In the genomic region with DNA sequence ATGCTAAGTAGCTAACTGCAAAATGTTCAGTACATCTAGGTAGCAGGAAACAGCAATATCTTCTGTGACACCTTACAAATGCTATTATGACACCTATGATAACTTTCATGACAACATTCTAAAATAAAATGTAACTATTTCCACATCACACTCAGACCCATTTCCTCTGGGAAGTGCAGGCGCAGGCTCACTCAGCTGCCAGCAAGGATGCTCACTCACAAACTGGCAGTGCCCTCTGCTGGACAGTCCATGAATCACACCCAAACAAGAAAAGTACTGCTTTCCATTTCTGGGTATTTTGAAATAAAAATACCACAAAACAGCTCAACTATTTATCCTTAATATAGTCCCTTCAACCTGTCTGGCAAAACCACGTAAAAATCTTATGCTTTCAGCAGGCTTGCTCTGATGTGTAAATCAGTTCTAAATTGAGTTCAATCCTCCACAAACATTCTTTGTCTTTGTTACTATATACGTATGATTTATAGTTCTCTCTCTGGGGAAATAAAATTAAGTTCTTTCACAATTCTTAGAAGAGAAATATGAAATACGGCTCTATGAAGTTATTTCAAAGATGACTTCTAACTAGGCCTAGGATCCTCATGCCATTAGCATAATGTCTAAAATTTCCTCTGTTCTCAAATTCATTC, we compare ENCODE assay signal across 8 cellular contexts.
A peak's percentile ranks its signal among the peaks of the same experiment; 100 is the strongest.
DNase-seq lines count a peak whose midpoint lies in the region; ATAC-seq and TF ChIP-seq lines count a peak whose summit lies in the region.

No MANE protein-coding gene starts in this region.

- peaks cover 6 to 22% (median 10%) of the 10 kb centered on the region in 3 donors for H3K4me1 Mint-ChIP-seq in CD8-positive, alpha-beta memory T cell

- peaks cover 20% of the 10 kb centered on the region for H3K79me2 ChIP-seq in smooth muscle cell (ENCODE audit: low read depth)

- no peak overlapping the region for H3K4me2 ChIP-seq in smooth muscle cell

- no peak for TF ChIP-seq POLR2A in GM18505 (IDR thresholded peaks at IDR 0.05; ENCODE audit: borderline replicate concordance, extremely low read depth, insufficient read depth, insufficient read length)

- no peak overlapping the region for H3K9ac ChIP-seq in smooth muscle cell (ENCODE audit: low read depth)

- H3F3A ChIP-seq in smooth muscle cell (ENCODE audit: low read depth) = peaks cover 2% of the 10 kb centered on the region

- H3K9me3 ChIP-seq in CD8-positive, alpha-beta memory T cell (ENCODE audit: low read length) = no peaks in the 10 kb centered on the region
- no peaks in the 10 kb centered on the region for H3K9me3 ChIP-seq in smooth muscle cell (replicated peaks; ENCODE audit: low read depth)

- no peaks in the 10 kb centered on the region for H3K27me3 ChIP-seq in CD8-positive, alpha-beta memory T cell (ENCODE audit: insufficient read depth, low read length, poor library complexity, severe bottlenecking)
- no peaks in the 10 kb centered on the region for H3K27me3 ChIP-seq in smooth muscle cell (ENCODE audit: low read depth)

- peak; percentile 34 to 58 (median 43) for DNase-seq in CD8-positive, alpha-beta memory T cell
- DNase-seq in NAMALWA (ENCODE audit: low spot score) (peak; percentile 73), T-helper 22 cell (ENCODE audit: low read depth) (peak; percentile 13), astrocyte of the cerebellum (ENCODE audit: low read depth) (peak; percentile 82), hypothalamus (lab: John Stamatoyannopoulos, UW) (peak in 47 of 51 donors; percentile 11 to 83 (median 53)), smooth muscle cell (lab: John Stamatoyannopoulos, UW; ENCODE audit: unreplicated experiment) (peak; percentile 45)

- CTCF ChIA-PET in CD8-positive, alpha-beta memory T cell (lab: Charles Lee) = interaction anchor here (1.0 to 2.1 kb wide), 10 partner anchors 8 to 1449 kb away, joined by 3 to 9 read pairs (median 4); no protein-coding TSS in a partner anchor

- peaks cover 0 to 2% of the 10 kb centered on the region in 2 donors for H3K27me3 Mint-ChIP-seq in CD8-positive, alpha-beta memory T cell

- no peak overlapping the region for H2AFZ ChIP-seq in smooth muscle cell (ENCODE audit: low read depth)

- peak; percentile 82 for TF ChIP-seq CTCF in astrocyte of the cerebellum (IDR thresholded peaks at IDR 0.05; ENCODE audit: low read depth, low read length, missing control alignments)
- TF ChIP-seq CTCF in smooth muscle cell (IDR thresholded peaks at IDR 0.05; ENCODE audit: borderline replicate concordance, insufficient read depth, poor library complexity, severe bottlenecking) = peak; percentile 91

- peak overlapping the region in 1 of 8 donors; percentile 3 for H3K27ac Mint-ChIP-seq in CD8-positive, alpha-beta memory T cell

- no peak overlapping the region for H3K4me3 ChIP-seq in CD8-positive, alpha-beta memory T cell (ENCODE audit: low read length)
- H3K4me3 ChIP-seq in astrocyte of the cerebellum (ENCODE audit: low read depth, low read length) (no peak overlapping the region), smooth muscle cell (no peak overlapping the region)

- no peak overlapping the region for H3K27ac ChIP-seq in CD8-positive, alpha-beta memory T cell (ENCODE audit: low read depth, low read length)
- H3K27ac ChIP-seq in smooth muscle cell (ENCODE audit: low read depth) = no peak overlapping the region

- no peak overlapping the region for H3K4me3 Mint-ChIP-seq in CD8-positive, alpha-beta memory T cell

- H3K9me3 Mint-ChIP-seq in CD8-positive, alpha-beta memory T cell = no peaks in the 10 kb centered on the region

- in situ Hi-C loops in astrocyte of the cerebellum (cut with HindIII; ENCODE audit: low sequenced_read_pairs) = no loop called here

- POLR2A ChIA-PET in CD8-positive, alpha-beta memory T cell (lab: Charles Lee) = no interaction called here

- H3K36me3 Mint-ChIP-seq in CD8-positive, alpha-beta memory T cell = no peaks in the 10 kb centered on the region

- peak; percentile 55 for ATAC-seq in GM21367 (IDR thresholded peaks at IDR 0.05; ENCODE audit: unreplicated experiment)
- ATAC-seq in GM18505 (IDR thresholded peaks at IDR 0.05; ENCODE audit: unreplicated experiment) = no peak

- H4K20me1 ChIP-seq in smooth muscle cell (ENCODE audit: low read depth) = peaks cover 14% of the 10 kb centered on the region

- WGBS in smooth muscle cell (ENCODE audit: low lambda C conversion rate) = 35% methylated on average over 4 of the region's 4 CpGs

- peaks cover 7% of the 10 kb centered on the region for H3K4me1 ChIP-seq in CD8-positive, alpha-beta memory T cell (ENCODE audit: insufficient read depth, low read length)
- H3K4me1 ChIP-seq in smooth muscle cell (ENCODE audit: low read depth) = no peaks in the 10 kb centered on the region

- H3K36me3 ChIP-seq in CD8-positive, alpha-beta memory T cell (ENCODE audit: insufficient read depth, low read length) = no peaks in the 10 kb centered on the region
- H3K36me3 ChIP-seq in smooth muscle cell (ENCODE audit: low read depth) = no peaks in the 10 kb centered on the region

Comparison
In these comparisons a context has a peak if more than half of its experiments do, and no peak if none do; other contexts are left out.
1. DNase-seq: peak in every context shown above with its lines; median percentile 82 in astrocyte of the cerebellum; 73 in NAMALWA; 53 in hypothalamus; 45 in smooth muscle cell; 43 in CD8-positive, alpha-beta memory T cell; 13 in T-helper 22 cell.